1 cellular context compared by ENCODE assay signal in genomic region chr13:37009692-37010091, GRCh38.
TF ChIP-seq lines count a peak whose summit lies in the region.

No MANE protein-coding gene starts in this region.

TF ChIP-seq in K562, 482 proteins besides CTCF, POLR2A, EP300 and RAD21:
- no peak for TF ChIP-seq ZNF436 (CRISPR knock-in tag; IDR thresholded peaks at IDR 0.05)
- 0 out of 2 replicates have a peak, but pooled peaks have one; percentile 34 for TF ChIP-seq SUPT5H (IDR thresholded peaks at IDR 0.05)
- no peak for TF ChIP-seq EZH2 (IDR thresholded peaks at IDR 0.05; ENCODE audit: borderline replicate concordance, low read depth, low read length)
- TF ChIP-seq MEF2A (IDR thresholded peaks at IDR 0.05; ENCODE audit: control insufficient read depth, low read depth, low read length): no peak
- no peak for TF ChIP-seq L3MBTL2 (IDR thresholded peaks at IDR 0.05)
- TF ChIP-seq ZSCAN32 (CRISPR knock-in tag; IDR thresholded peaks at IDR 0.05): no peak
- 0 out of 2 replicates have a peak, but pooled peaks have one; percentile 4 for TF ChIP-seq POLR2AphosphoS5 (IDR thresholded peaks at IDR 0.05; ENCODE audit: control insufficient read depth, insufficient read depth, low read depth, low read length)
- no peak for TF ChIP-seq KLF6 (CRISPR knock-in tag; IDR thresholded peaks at IDR 0.05; ENCODE audit: borderline replicate concordance)
TF ChIP-seq in K562: peak in this region for 2.
